30 cellular contexts compared by ENCODE assay signal in the genomic region with DNA sequence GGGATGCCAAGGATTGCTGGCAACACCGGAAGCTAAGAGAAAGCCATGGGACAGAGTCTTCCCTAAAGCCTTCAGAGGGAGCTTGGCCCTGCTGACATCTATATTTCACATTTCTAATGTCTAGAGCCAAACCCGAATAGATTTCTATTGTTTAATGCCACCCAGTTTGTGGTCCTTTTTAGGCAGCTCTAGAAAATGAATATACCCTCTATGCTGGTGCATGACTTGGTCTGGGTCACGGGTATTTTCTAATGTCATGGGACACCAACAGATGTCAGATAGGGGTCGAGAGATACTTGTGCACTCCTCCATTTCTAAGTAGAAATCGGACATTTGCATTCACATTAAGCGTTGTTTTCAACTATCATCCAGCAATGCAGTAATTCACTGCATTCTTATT.
"Had no signal": no experiment of that assay in that cellular context is flagged by ENCODE, and none has a peak within 500 bp of the region (broad histone marks: within the 10 kb centered on the region; RNA-seq: fewer than 3 reads in every experiment).

No MANE protein-coding gene starts in this region.

- H3K4me1 Mint-ChIP-seq: activated CD4-positive, alpha-beta T cell treated with anti-CD3 and anti-CD28 coated beads for 36 hours; activated CD4-positive, alpha-beta T cell treated with anti-CD3 and anti-CD28 coated beads, Interleukin-2, amount 10 ng/mL, durations not matched to agents 7 days and 5 days; activated naive CD4-positive, alpha-beta T cell treated with anti-CD3 and anti-CD28 coated beads, Interleukin-2, amount 50 U/mL, for 24 hours; activated naive CD8-positive, alpha-beta T cell treated with anti-CD3 and anti-CD28 coated beads, Interleukin-2, amount 10 ng/mL, durations not matched to agents 7 days and 5 days had no signal

- ATAC-seq: activated CD4-positive, alpha-beta T cell treated with anti-CD3 and anti-CD28 coated beads for 36 hours; activated CD4-positive, CD25-positive, alpha-beta regulatory T cell treated with anti-CD3 and anti-CD28 coated beads, Interleukin-2, amount 50 U/mL, for 24 hours; activated CD8-positive, alpha-beta T cell treated with anti-CD3 and anti-CD28 coated beads, Interleukin-2, amount 10 ng/mL, durations not matched to agents 7 days and 5 days; Panc1; WTC11 had no signal

- H3K27ac Mint-ChIP-seq: activated CD4-positive, alpha-beta T cell treated with anti-CD3 and anti-CD28 coated beads for 36 hours; activated CD4-positive, alpha-beta T cell treated with anti-CD3 and anti-CD28 coated beads, Interleukin-2, amount 10 ng/mL, durations not matched to agents 7 days and 5 days; activated CD8-positive, alpha-beta T cell treated with anti-CD3 and anti-CD28 coated beads, Interleukin-2, amount 10 ng/mL, durations not matched to agents 7 days and 5 days; activated naive CD4-positive, alpha-beta T cell treated with anti-CD3 and anti-CD28 coated beads, Interleukin-2, amount 50 U/mL, for 24 hours; activated naive CD8-positive, alpha-beta T cell treated with anti-CD3 and anti-CD28 coated beads, Interleukin-2, amount 10 ng/mL, durations not matched to agents 7 days and 5 days; activated T-cell treated with anti-CD3 and anti-CD28 coated beads, Interleukin-2, amount 50 U/mL, for 24 hours; activated T-helper 2 cell treated with anti-CD3 and anti-CD28 coated beads, Interferon-gamma antibody, Interleukin-2, Interleukin-4, amounts not matched to agents 10 μg/mL and 5 μg/mL and 100 μg/mL, durations not matched to agents 14 hours and 24 hours and 36 hours; T-helper 1 cell treated with Interleukin-12 subunit alpha and Interleukin-12 subunit beta and Interleukin-4 antibody, amounts not matched to agents 30 μg/mL and 1 μg/mL, for 36 hours; T-helper 2 cell treated with Interferon-gamma antibody and Interleukin-4, amounts not matched to agents 5 μg/mL and 100 μg/mL, for 36 hours; WTC11 had no signal

- H3K36me3 Mint-ChIP-seq: activated naive CD4-positive, alpha-beta T cell treated with anti-CD3 and anti-CD28 coated beads, Interleukin-2, amount 50 U/mL, for 24 hours; activated naive CD8-positive, alpha-beta T cell treated with anti-CD3 and anti-CD28 coated beads, Interleukin-2, amount 10 ng/mL, durations not matched to agents 7 days and 5 days had no signal

- H3K9me3 ChIP-seq: ascending aorta, SJCRH30, SK-N-SH had no signal

- H3K36me3 ChIP-seq: ascending aorta, SJCRH30 had no signal

- H3K4me1 ChIP-seq: SJCRH30 had no signal

- H3K9me3 Mint-ChIP-seq: activated CD4-positive, alpha-beta T cell treated with anti-CD3 and anti-CD28 coated beads, Interleukin-2, amount 10 ng/mL, durations not matched to agents 7 days and 5 days; activated naive CD4-positive, alpha-beta T cell treated with anti-CD3 and anti-CD28 coated beads, Interleukin-2, amount 50 U/mL, for 24 hours; activated naive CD8-positive, alpha-beta T cell treated with anti-CD3 and anti-CD28 coated beads, Interleukin-2, amount 10 ng/mL, durations not matched to agents 7 days and 5 days; activated T-cell treated with anti-CD3 and anti-CD28 coated beads, Interleukin-2, amount 50 U/mL, for 24 hours; T-helper 2 cell treated with Interferon-gamma antibody and Interleukin-4, amounts not matched to agents 5 μg/mL and 100 μg/mL, for 36 hours had no signal

- H3K27ac ChIP-seq: ascending aorta, SJCRH30 had no signal

- DNase-seq: activated CD4-positive, alpha-beta T cell treated with anti-CD3 and anti-CD28 coated beads for 36 hours; activated CD4-positive, alpha-beta T cell treated with anti-CD3 and anti-CD28 coated beads, Interleukin-2, amount 10 ng/mL, durations not matched to agents 7 days and 5 days; activated CD4-positive, alpha-beta T cell treated with anti-CD3 and anti-CD28 coated beads, Interleukin-2, amount 50 U/mL, for 48 hours; activated CD8-positive, alpha-beta T cell treated with anti-CD3 and anti-CD28 coated beads, Interleukin-2, amount 10 ng/mL, durations not matched to agents 7 days and 5 days; activated gamma-delta T cell; activated naive CD4-positive, alpha-beta T cell treated with Interleukin-2 at 50 U/mL for 16 hours; activated naive CD8-positive, alpha-beta T cell treated with anti-CD3 and anti-CD28 coated beads, Interleukin-2, amount 10 ng/mL, durations not matched to agents 7 days and 5 days; activated T-cell treated with anti-CD3 and anti-CD28 coated beads, Interleukin-2, amount 50 U/mL, for 24 hours; amygdala; caudate nucleus; cerebellar nuclear complex; Kasumi-1; MM.1S; MV-4-11; NCI-H1092; NCI-H1436 treated with DMSO at 0.1 percent for 48 hours; NCI-H1694 treated with DMSO at 0.1 percent for 48 hours; NCI-H524 treated with DMSO at 0.1 percent for 48 hours; OCI-M1; SHP77; SJCRH30; SK-N-SH had no signal

- H3K4me3 ChIP-seq: ascending aorta, SJCRH30 had no signal

- H3K27me3 Mint-ChIP-seq: activated CD4-positive, alpha-beta T cell treated with anti-CD3 and anti-CD28 coated beads for 36 hours; activated CD4-positive, alpha-beta T cell treated with anti-CD3 and anti-CD28 coated beads, Interleukin-2, amount 10 ng/mL, durations not matched to agents 7 days and 5 days; activated naive CD8-positive, alpha-beta T cell treated with anti-CD3 and anti-CD28 coated beads, Interleukin-2, amount 10 ng/mL, durations not matched to agents 7 days and 5 days had no signal

- H3K4me3 Mint-ChIP-seq: activated CD4-positive, alpha-beta T cell treated with anti-CD3 and anti-CD28 coated beads for 36 hours; activated CD4-positive, alpha-beta T cell treated with anti-CD3 and anti-CD28 coated beads, Interleukin-2, amount 10 ng/mL, durations not matched to agents 7 days and 5 days; activated CD8-positive, alpha-beta T cell treated with anti-CD3 and anti-CD28 coated beads, Interleukin-2, amount 10 ng/mL, durations not matched to agents 7 days and 5 days; activated naive CD4-positive, alpha-beta T cell treated with anti-CD3 and anti-CD28 coated beads, Interleukin-2, amount 50 U/mL, for 24 hours; activated naive CD8-positive, alpha-beta T cell treated with anti-CD3 and anti-CD28 coated beads, Interleukin-2, amount 10 ng/mL, durations not matched to agents 7 days and 5 days; activated T-cell treated with anti-CD3 and anti-CD28 coated beads, Interleukin-2, amount 50 U/mL, for 24 hours; T-helper 1 cell treated with Interleukin-12 subunit alpha and Interleukin-12 subunit beta and Interleukin-4 antibody, amounts not matched to agents 30 μg/mL and 1 μg/mL, for 36 hours; T-helper 2 cell treated with Interferon-gamma antibody and Interleukin-4, amounts not matched to agents 5 μg/mL and 100 μg/mL, for 36 hours; WTC11 had no signal

- H3K27me3 ChIP-seq: ascending aorta, SJCRH30 had no signal
